Comparison of ENCODE assay signal across 8 cellular contexts in the genomic region with DNA sequence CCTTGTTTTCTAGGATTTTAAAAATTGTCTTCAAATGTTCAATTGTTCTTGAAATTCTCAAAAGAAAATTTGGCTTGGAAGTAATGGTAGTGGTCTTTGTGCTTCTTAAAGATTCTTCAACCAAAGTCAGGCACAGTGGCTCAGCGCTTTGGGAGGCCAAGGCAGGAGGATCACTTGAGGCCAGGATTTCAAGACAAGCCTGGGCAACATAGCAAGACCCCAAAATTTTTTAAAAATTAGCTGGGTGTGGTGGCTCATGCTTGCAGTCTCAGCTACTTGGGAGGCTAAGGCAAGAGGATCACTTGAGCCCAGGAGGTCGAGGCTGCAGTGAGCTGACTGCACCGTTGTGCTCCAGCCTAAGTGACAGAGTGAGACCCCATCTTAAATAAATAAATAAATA.
"Had no signal": no experiment of that assay in that cellular context is flagged by ENCODE, and none has a peak within 500 bp of the region (broad histone marks: within the 10 kb centered on the region; RNA-seq: fewer than 3 reads in every experiment).

No MANE protein-coding gene starts in this region.

- H3K9ac ChIP-seq: GM23248 had no signal

- DNase-seq: GM23248, GOT3, H7, IMR-90, KG1 had no signal

- H3K9me3 ChIP-seq: HAP-1 had no signal

- ATAC-seq: HCT116, K562 had no signal

- H3K36me3 ChIP-seq: HAP-1 had no signal

- H3K4me1 ChIP-seq: HAP-1 had no signal

- H2AFZ ChIP-seq: GM23248 had no signal

- H3K4me3 ChIP-seq: GM23248, HAP-1, K562 had no signal

- H3K27ac ChIP-seq: GM23248 had no signal
